In genomic region chr2:73894475-73894850, GRCh38 we compare ENCODE assay signal across 1 cellular context.
TF ChIP-seq lines count a peak whose summit lies in the region.

No MANE protein-coding gene starts in this region.

TF ChIP-seq in K562, 482 proteins besides CTCF, POLR2A, EP300 and RAD21:
- TF ChIP-seq U2AF2 (optimal IDR thresholded peaks at IDR 0.05; ENCODE audit: low read depth, low read length) = no peak
- no peak for TF ChIP-seq OTX1 (CRISPR knock-in tag; IDR thresholded peaks at IDR 0.05)
- TF ChIP-seq HDAC3 (IDR thresholded peaks at IDR 0.05; ENCODE audit: borderline replicate concordance, partially characterized antibody) = no peak
- TF ChIP-seq TBL1XR1 (IDR thresholded peaks at IDR 0.05; ENCODE audit: low read length in 2 of 2) = no peak
- no peak for TF ChIP-seq MAZ (CRISPR knock-in tag; conservative IDR thresholded peaks at IDR 0.05 in 1 of 2, IDR thresholded peaks at IDR 0.05 in 1 of 2)
- no peak for TF ChIP-seq TBP (optimal IDR thresholded peaks at IDR 0.05; ENCODE audit: low read depth, low read length)
- TF ChIP-seq ZNF436 (CRISPR knock-in tag; IDR thresholded peaks at IDR 0.05) = peak; percentile 63; the same call in 1 of the 2 replicates
- peak; percentile 54 for TF ChIP-seq BCOR (IDR thresholded peaks at IDR 0.05)
- TF ChIP-seq GMEB1 (CRISPR knock-in tag; IDR thresholded peaks at IDR 0.05) = no peak
- no peak for TF ChIP-seq MITF (IDR thresholded peaks at IDR 0.05)
- TF ChIP-seq ZFP36 (IDR thresholded peaks at IDR 0.05; ENCODE audit: low read depth, low read length, partially characterized antibody) = peak; percentile 98
- TF ChIP-seq, protein P1, sequence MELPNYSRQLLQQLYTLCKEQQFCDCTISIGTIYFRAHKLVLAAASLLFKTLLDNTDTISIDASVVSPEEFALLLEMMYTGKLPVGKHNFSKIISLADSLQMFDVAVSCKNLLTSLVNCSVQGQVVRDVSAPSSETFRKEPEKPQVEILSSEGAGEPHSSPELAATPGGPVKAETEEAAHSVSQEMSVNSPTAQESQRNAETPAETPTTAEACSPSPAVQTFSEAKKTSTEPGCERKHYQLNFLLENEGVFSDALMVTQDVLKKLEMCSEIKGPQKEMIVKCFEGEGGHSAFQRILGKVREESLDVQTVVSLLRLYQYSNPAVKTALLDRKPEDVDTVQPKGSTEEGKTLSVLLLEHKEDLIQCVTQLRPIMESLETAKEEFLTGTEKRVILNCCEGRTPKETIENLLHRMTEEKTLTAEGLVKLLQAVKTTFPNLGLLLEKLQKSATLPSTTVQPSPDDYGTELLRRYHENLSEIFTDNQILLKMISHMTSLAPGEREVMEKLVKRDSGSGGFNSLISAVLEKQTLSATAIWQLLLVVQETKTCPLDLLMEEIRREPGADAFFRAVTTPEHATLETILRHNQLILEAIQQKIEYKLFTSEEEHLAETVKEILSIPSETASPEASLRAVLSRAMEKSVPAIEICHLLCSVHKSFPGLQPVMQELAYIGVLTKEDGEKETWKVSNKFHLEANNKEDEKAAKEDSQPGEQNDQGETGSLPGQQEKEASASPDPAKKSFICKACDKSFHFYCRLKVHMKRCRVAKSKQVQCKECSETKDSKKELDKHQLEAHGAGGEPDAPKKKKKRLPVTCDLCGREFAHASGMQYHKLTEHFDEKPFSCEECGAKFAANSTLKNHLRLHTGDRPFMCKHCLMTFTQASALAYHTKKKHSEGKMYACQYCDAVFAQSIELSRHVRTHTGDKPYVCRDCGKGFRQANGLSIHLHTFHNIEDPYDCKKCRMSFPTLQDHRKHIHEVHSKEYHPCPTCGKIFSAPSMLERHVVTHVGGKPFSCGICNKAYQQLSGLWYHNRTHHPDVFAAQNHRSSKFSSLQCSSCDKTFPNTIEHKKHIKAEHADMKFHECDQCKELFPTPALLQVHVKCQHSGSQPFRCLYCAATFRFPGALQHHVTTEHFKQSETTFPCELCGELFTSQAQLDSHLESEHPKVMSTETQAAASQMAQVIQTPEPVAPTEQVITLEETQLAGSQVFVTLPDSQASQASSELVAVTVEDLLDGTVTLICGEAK (IDR thresholded peaks at IDR 0.05) = no peak
- TF ChIP-seq, protein P1 (CRISPR knock-in tag; IDR thresholded peaks at IDR 0.05) = no peak
- no peak for TF ChIP-seq ESRRA (IDR thresholded peaks at IDR 0.05; ENCODE audit: borderline replicate concordance, low read depth)
- no peak for TF ChIP-seq TAF7 (tag; IDR thresholded peaks at IDR 0.05)
- TF ChIP-seq ZSCAN29 (IDR thresholded peaks at IDR 0.05) = no peak
- TF ChIP-seq ZNF695 (CRISPR knock-in tag; IDR thresholded peaks at IDR 0.05) = no peak
- peak; percentile 74 for TF ChIP-seq RBM25 (IDR thresholded peaks at IDR 0.05; ENCODE audit: low read depth, low read length, severe bottlenecking)
- no peak for TF ChIP-seq NONO (IDR thresholded peaks at IDR 0.05; ENCODE audit: low read depth in 2 of 2, low read length in 1 of 2)
